In the genomic region with DNA sequence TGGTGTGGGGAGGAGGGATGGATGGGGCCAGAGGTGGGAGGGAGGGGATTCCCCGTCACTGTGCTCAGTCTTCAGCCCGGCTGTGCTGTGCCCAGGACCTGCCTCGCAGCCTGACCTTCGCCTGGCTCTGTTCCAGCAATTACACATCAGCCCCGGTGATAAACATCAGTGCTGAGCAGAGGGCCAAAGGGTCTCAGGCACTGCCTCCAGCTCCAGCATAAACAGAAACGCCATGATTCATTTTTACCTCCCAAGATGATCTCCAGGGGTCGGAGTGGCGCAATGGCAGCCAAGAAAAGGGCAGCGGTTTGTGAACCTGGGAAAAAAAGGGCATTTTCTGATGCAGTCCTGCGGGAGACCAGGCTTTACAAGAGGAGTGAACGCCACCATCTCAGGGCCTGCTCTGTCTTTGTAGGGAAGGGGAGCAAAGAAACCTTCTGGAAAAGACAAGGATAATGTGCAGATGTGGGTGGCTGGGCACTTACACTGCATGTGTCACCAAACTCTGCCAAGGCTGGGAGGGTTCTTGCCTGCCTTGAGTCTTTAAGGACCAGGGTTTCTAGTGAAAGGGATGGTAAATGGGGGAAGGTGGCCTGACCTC, we compare ENCODE assay signal across 7 cellular contexts. TPM values are rescaled to one million over a fixed set of nuclear protein-coding genes. Genes with fewer than 3 reads are reported as not detected.
DNase-seq lines count a peak whose midpoint lies in the region; ATAC-seq and TF ChIP-seq lines count a peak whose summit lies in the region.

No MANE protein-coding gene starts in this region.

- peaks cover 4% of the 10 kb centered on the region for H3K27me3 Mint-ChIP-seq in HFFc6 (ENCODE audit: insufficient read depth)

- peaks cover 31% of the 10 kb centered on the region for H3K36me3 Mint-ChIP-seq in HFFc6 (ENCODE audit: low read depth)

- no peaks in the 10 kb centered on the region for H3K9me3 Mint-ChIP-seq in HFFc6

- H3K4me1 Mint-ChIP-seq in HFFc6 (ENCODE audit: low read depth) = peaks cover 57% of the 10 kb centered on the region

- peak overlapping the region; percentile 70 for H3K4me3 Mint-ChIP-seq in HFFc6

- peak overlapping the region; percentile 91 for H3K27ac Mint-ChIP-seq in HFFc6

- TF ChIP-seq CTCF in HFFc6 (IDR thresholded peaks at IDR 0.05) = no peak; the same call in 1 of the 2 replicates

- ATAC-seq in stimulated activated naive CD8-positive, alpha-beta T cell treated with anti-CD3 and anti-CD28 coated beads, Interleukin-15, Interleukin-2, amounts not matched to agents 100 U/mL and 50 U/mL, for 24 hours = peak; percentile 74

- DNase-seq in HFFc6 (peak; percentile 86), T1000 (lab: John Stamatoyannopoulos, UW) (peak; percentile 90), iris pigment epithelial cell (ENCODE audit: low read depth) (peak; percentile 95)
- DNase-seq in stimulated activated naive CD8-positive, alpha-beta T cell treated with anti-CD3 and anti-CD28 coated beads, Interleukin-15, Interleukin-2, amounts not matched to agents 100 U/mL and 50 U/mL, for 24 hours = peak; percentile 19
- DNase-seq in NK-92 treated with Interleukin-12 subunit alpha and Interleukin-12 subunit beta, amount 100 ng/mL, for 24 hours (lab: John Stamatoyannopoulos, UW) = no peak
- DNase-seq in stimulated activated CD4-positive, alpha-beta T cell treated with anti-CD3 and anti-CD28 coated beads, Interleukin-1b, Interleukin-23, amount 100 ng/mL, for 48 hours = no peak
- DNase-seq in activated effector memory CD4-positive, alpha-beta T cell treated with Interleukin-2 at 50 U/mL for 16 hours = no peak

RNA-seq across cellular contexts. Expression of gene SHISA4, which starts 28.1 kb away (rescaled TPM):
- total RNA-seq in HFFc6 (2021; fragmentation: NEBNext Ultra II Directional; extraction: Animal tissue kit (Norgen Biotek cat#: 25700)) = 10 to 100 TPM; 29.8 to 49.6 (median 39.9) TPM

RNA-seq across cellular contexts. Expression of gene LMOD1, which starts 29.6 kb away (rescaled TPM):
- 10 to 100 TPM; 19.0 to 37.4 (median 36.5) TPM for total RNA-seq in HFFc6 (2021; fragmentation: NEBNext Ultra II Directional; extraction: Animal tissue kit (Norgen Biotek cat#: 25700))

RNA-seq across cellular contexts. Expression of gene TIMM17A, which starts 38.6 kb away (rescaled TPM):
- total RNA-seq in HFFc6 (2021; fragmentation: NEBNext Ultra II Directional; extraction: Animal tissue kit (Norgen Biotek cat#: 25700)) = 100 to 1,000 TPM; 114 to 128 (median 122) TPM

Comparison
In these comparisons a context has a peak if more than half of its experiments do, and no peak if none do; other contexts are left out.
1. DNase-seq: peak in HFFc6 (single experiment), T1000 (single experiment), iris pigment epithelial cell (single experiment) and stimulated activated naive CD8-positive, alpha-beta T cell treated with anti-CD3 and anti-CD28 coated beads, Interleukin-15, Interleukin-2, amounts not matched to agents 100 U/mL and 50 U/mL, for 24 hours (single experiment); none in NK-92 treated with Interleukin-12 subunit alpha and Interleukin-12 subunit beta, amount 100 ng/mL, for 24 hours (single experiment), stimulated activated CD4-positive, alpha-beta T cell treated with anti-CD3 and anti-CD28 coated beads, Interleukin-1b, Interleukin-23, amount 100 ng/mL, for 48 hours (single experiment) and activated effector memory CD4-positive, alpha-beta T cell treated with Interleukin-2 at 50 U/mL for 16 hours (single experiment).